Comparison of ENCODE assay signal across 8 cellular contexts in genomic region chr9:2242778-2243395, GRCh38.
DNase-seq lines count a peak whose midpoint lies in the region; ATAC-seq and TF ChIP-seq lines count a peak whose summit lies in the region.

No MANE protein-coding gene starts in this region.

- no peaks in the 10 kb centered on the region for H3K36me3 ChIP-seq in neural progenitor cell

- ATAC-seq in HG03280 (IDR thresholded peaks at IDR 0.05; ENCODE audit: unreplicated experiment) (no peak), HG02852 (IDR thresholded peaks at IDR 0.05; ENCODE audit: unreplicated experiment) (no peak)

- peaks cover 5% of the 10 kb centered on the region for H3K27me3 Mint-ChIP-seq in endothelial cell (ENCODE audit: unreplicated experiment)
- H3K27me3 Mint-ChIP-seq in neural progenitor cell (ENCODE audit: insufficient read depth, low read depth) = no peaks in the 10 kb centered on the region

- peaks cover 18% of the 10 kb centered on the region for H3K4me1 ChIP-seq in neural progenitor cell

- no peak overlapping the region for H3K9ac ChIP-seq in neural progenitor cell

- no peaks in the 10 kb centered on the region for H3K36me3 Mint-ChIP-seq in endothelial cell (ENCODE audit: low read depth, unreplicated experiment)
- peaks cover 2% of the 10 kb centered on the region for H3K36me3 Mint-ChIP-seq in neural progenitor cell

- H4K20me1 ChIP-seq in neural progenitor cell (ENCODE audit: low read depth) = no peaks in the 10 kb centered on the region

- peak; percentile 76 for DNase-seq in DMS79 treated with DMSO at 0.1 percent for 48 hours (lab: John Stamatoyannopoulos, UW)
- DNase-seq in NCI-H774 (lab: John Stamatoyannopoulos, UW) = peak; percentile 51
- DNase-seq in endothelial cell (ENCODE audit: low spot score) = no peak
- DNase-seq in neural progenitor cell (ENCODE audit: low spot score) = peak; percentile 9
- no peak for DNase-seq in pons (ENCODE audit: low spot score)
- no peak for DNase-seq in SIG-M5 treated with dmso at 0.1 percent for 504 hours (lab: John Stamatoyannopoulos, UW; ENCODE audit: unreplicated experiment)

- H3K27ac Mint-ChIP-seq in endothelial cell (ENCODE audit: unreplicated experiment) (no peak overlapping the region), neural progenitor cell (peak overlapping the region; percentile 99)

- no peaks in the 10 kb centered on the region for H3K27me3 ChIP-seq in neural progenitor cell

- H3K4me3 Mint-ChIP-seq in endothelial cell (ENCODE audit: unreplicated experiment) (peak overlapping the region; percentile 62), neural progenitor cell (peak overlapping the region; percentile 83)

- TF ChIP-seq CTCF in endothelial cell (IDR thresholded peaks at IDR 0.05; ENCODE audit: unreplicated experiment) (no peak), neural progenitor cell (IDR thresholded peaks at IDR 0.05) (no peak)

- H3K9me3 ChIP-seq in neural progenitor cell (ENCODE audit: low read depth) = no peaks in the 10 kb centered on the region

- peak overlapping the region; percentile 35 for H3K4me3 ChIP-seq in neural progenitor cell

- H3K4me1 Mint-ChIP-seq in endothelial cell (ENCODE audit: unreplicated experiment) (peaks cover 20% of the 10 kb centered on the region), neural progenitor cell (peaks cover 26% of the 10 kb centered on the region)

- H3F3A ChIP-seq in neural progenitor cell (ENCODE audit: low read depth) = peaks cover 29% of the 10 kb centered on the region

- H3K9me3 Mint-ChIP-seq in endothelial cell (ENCODE audit: unreplicated experiment) = no peaks in the 10 kb centered on the region
- peaks cover 11% of the 10 kb centered on the region for H3K9me3 Mint-ChIP-seq in neural progenitor cell

- no peaks in the 10 kb centered on the region for H3K79me2 ChIP-seq in neural progenitor cell (ENCODE audit: low read depth)

- H3K27ac ChIP-seq in neural progenitor cell = no peak overlapping the region

- H2AFZ ChIP-seq in neural progenitor cell (replicated peaks) = peak overlapping the region; percentile 59

- peak overlapping the region; percentile 73 for H3K4me2 ChIP-seq in neural progenitor cell

Comparison
In these comparisons a context has a peak if more than half of its experiments do, and no peak if none do; other contexts are left out.
1. DNase-seq: peak in DMS79 treated with DMSO at 0.1 percent for 48 hours (single experiment), NCI-H774 (single experiment) and neural progenitor cell (single experiment); none in endothelial cell (single experiment), pons (single experiment) and SIG-M5 treated with dmso at 0.1 percent for 504 hours (single experiment).